Comparison of ENCODE assay signal across 18 cellular contexts in genomic region chr20:61797971-61798411, GRCh38.
DNase-seq lines count a peak whose midpoint lies in the region; ATAC-seq, FAIRE-seq and TF ChIP-seq lines count a peak whose summit lies in the region.
"Had no signal": no experiment of that assay in that cellular context is flagged by ENCODE, and none has a peak within 500 bp of the region (broad histone marks: within the 10 kb centered on the region; RNA-seq: fewer than 3 reads in every experiment).

No MANE protein-coding gene starts in this region.

- no peaks in the 10 kb centered on the region for H3K9me3 ChIP-seq in BLaER1
- no peaks in the 10 kb centered on the region for H3K9me3 ChIP-seq in BLaER1 treated with 17β-estradiol and CSF1 and Interleukin-3, amounts not matched to agents 10 nM and 100 nM (replicated peaks in 1 of 11)
- no peaks in the 10 kb centered on the region for H3K9me3 ChIP-seq in kidney (ENCODE audit: control insufficient read depth in 1 of 2, low read length in 2 of 2)
- no peaks in the 10 kb centered on the region for H3K9me3 ChIP-seq in osteoblast (ENCODE audit: low read depth, low read length)
- H3K9me3 ChIP-seq: HAP-1 had no signal

- FAIRE-seq in kidney (lab: Jason Lieb, UNC) = no peak
- FAIRE-seq: D721Med, GM12878, GM19239, H54 had no signal

- H3K79me2 ChIP-seq in osteoblast (ENCODE audit: insufficient read depth, low read length) (no peaks in the 10 kb centered on the region), mesendoderm (ENCODE audit: control insufficient read depth, insufficient read depth, low read length) (no peaks in the 10 kb centered on the region)

- H3K4me2 ChIP-seq in BLaER1 (peak overlapping the region; percentile 88), osteoblast (ENCODE audit: insufficient read depth, low read length) (no peak overlapping the region), mesendoderm (ENCODE audit: low read length) (no peak overlapping the region)
- H3K4me2 ChIP-seq in BLaER1 treated with 17β-estradiol and CSF1 and Interleukin-3, amounts not matched to agents 10 nM and 100 nM = peak overlapping the region in 9 of 11 experiments; percentile 29 to 97 (median 83); a peak in 16 of 22 replicates

- H2BK5ac ChIP-seq in mesendoderm (ENCODE audit: low read length) = no peak overlapping the region

- no CpG with 5 or more reads among the region's 25 CpGs for WGBS in mesendoderm (ENCODE audit: extremely low coverage, insufficient coverage, low lambda C conversion rate)

- H3K27me3 ChIP-seq in BLaER1 (peaks cover 25% of the 10 kb centered on the region), osteoblast (ENCODE audit: insufficient read depth, low read length) (peaks cover 6% of the 10 kb centered on the region), mesendoderm (ENCODE audit: insufficient read depth, low read length, poor library complexity) (no peaks in the 10 kb centered on the region)
- peaks cover 27 to 42% (median 35%) of the 10 kb centered on the region in 11 experiments for H3K27me3 ChIP-seq in BLaER1 treated with 17β-estradiol and CSF1 and Interleukin-3, amounts not matched to agents 10 nM and 100 nM

- intact Hi-C loops in kidney (cut with DNase I) = no loop called here

- no peak overlapping the region for H3K23ac ChIP-seq in mesendoderm (ENCODE audit: low read length)

- DNase-seq in kidney (peak; percentile 51), osteoblast (ENCODE audit: insufficient read length, low spot score, missing footprints) (peak; percentile 67), mesendoderm (no peak)
- DNase-seq: CD4-positive, alpha-beta T cell; CD8-positive, alpha-beta memory T cell; DMS 273 treated with DMSO at 0.1 percent for 48 hours; EL; GDM1; GOT3; HFFc6 had no signal

- H3K79me1 ChIP-seq in mesendoderm (ENCODE audit: low read length) = no peaks in the 10 kb centered on the region

- ATAC-seq in HG02852 (IDR thresholded peaks at IDR 0.05; ENCODE audit: unreplicated experiment) = no peak
- ATAC-seq: GM12878 had no signal

- no peak for TF ChIP-seq CTCF in kidney (IDR thresholded peaks at IDR 0.05; ENCODE audit: borderline replicate concordance, extremely low read depth, insufficient read depth)
- no peak for TF ChIP-seq CTCF in osteoblast (IDR thresholded peaks at IDR 0.05; ENCODE audit: extremely low read depth, low read depth, low read length)

- H3K4me1 ChIP-seq in BLaER1 (peaks cover 71% of the 10 kb centered on the region), kidney (ENCODE audit: control insufficient read depth in 1 of 2, insufficient read depth in 1 of 2, low read depth in 1 of 2, low read length in 2 of 2) (no peaks in the 10 kb centered on the region), osteoblast (ENCODE audit: insufficient read depth, low read length) (no peaks in the 10 kb centered on the region), mesendoderm (ENCODE audit: control insufficient read depth, low read depth, low read length) (peaks cover 2% of the 10 kb centered on the region)
- peaks cover 11 to 71% (median 63%) of the 10 kb centered on the region in 10 experiments; a peak in 18 of 20 replicates for H3K4me1 ChIP-seq in BLaER1 treated with 17β-estradiol and CSF1 and Interleukin-3, amounts not matched to agents 10 nM and 100 nM
- H3K4me1 ChIP-seq: HAP-1 had no signal

- H3K4me3 ChIP-seq in BLaER1 (no peak overlapping the region), kidney (ENCODE audit: low read length in 2 of 2) (no peak overlapping the region), osteoblast (ENCODE audit: insufficient read depth, low read length) (no peak overlapping the region), mesendoderm (ENCODE audit: low read length) (no peak overlapping the region)
- H3K4me3 ChIP-seq in BLaER1 treated with 17β-estradiol and CSF1 and Interleukin-3, amounts not matched to agents 10 nM and 100 nM = no peak overlapping the region
- H3K4me3 ChIP-seq: GM12878, HAP-1 had no signal

- H4K8ac ChIP-seq in mesendoderm (ENCODE audit: low read depth, low read length) = no peak overlapping the region

- peaks cover 50% of the 10 kb centered on the region for H4K20me1 ChIP-seq in BLaER1
- H4K20me1 ChIP-seq in BLaER1 treated with 17β-estradiol and CSF1 and Interleukin-3, amounts not matched to agents 10 nM and 100 nM = peaks cover 0 to 51% (median 22%) of the 10 kb centered on the region in 11 experiments; a peak in 16 of 22 replicates
- no peaks in the 10 kb centered on the region for H4K20me1 ChIP-seq in osteoblast (ENCODE audit: insufficient read depth, low read length)

- H3K9ac ChIP-seq in BLaER1 (no peak overlapping the region), kidney (ENCODE audit: low read length in 2 of 2) (no peak overlapping the region), mesendoderm (ENCODE audit: low read length) (no peak overlapping the region)
- peak overlapping the region in 5 of 11 experiments; percentile 7 to 40 (median 29); a peak in 5 of 22 replicates for H3K9ac ChIP-seq in BLaER1 treated with 17β-estradiol and CSF1 and Interleukin-3, amounts not matched to agents 10 nM and 100 nM

- no peak overlapping the region for H3K4ac ChIP-seq in mesendoderm (ENCODE audit: low read depth, low read length)

- no peak overlapping the region for H4K5ac ChIP-seq in mesendoderm (ENCODE audit: low read length)

- no peak overlapping the region for H3K18ac ChIP-seq in mesendoderm (ENCODE audit: low read length)

- H3K27ac ChIP-seq in BLaER1 (peak overlapping the region; percentile 37; the same call in 1 of the 2 replicates), kidney (ENCODE audit: low read depth in 2 of 2, low read length in 2 of 2) (no peak overlapping the region), osteoblast (ENCODE audit: low read depth, low read length) (no peak overlapping the region), mesendoderm (ENCODE audit: low read depth, low read length) (no peak overlapping the region)
- H3K27ac ChIP-seq in BLaER1 treated with 17β-estradiol and CSF1 and Interleukin-3, amounts not matched to agents 10 nM and 100 nM = peak overlapping the region in 7 of 11 experiments; percentile 38 to 77 (median 47); a peak in 11 of 22 replicates

- H2BK15ac ChIP-seq in mesendoderm (replicated peaks; ENCODE audit: low read depth) = no peak overlapping the region

- H3K56ac ChIP-seq in mesendoderm (ENCODE audit: low read length) = no peak overlapping the region

- no peak overlapping the region for H2BK120ac ChIP-seq in mesendoderm (ENCODE audit: low read depth, low read length)

- no peak overlapping the region for H2AK5ac ChIP-seq in mesendoderm (ENCODE audit: low read length)

- H2AFZ ChIP-seq in osteoblast (ENCODE audit: low read length) = no peak overlapping the region

- H3K36me3 ChIP-seq in BLaER1 (no peaks in the 10 kb centered on the region), kidney (ENCODE audit: control insufficient read depth in 1 of 2, insufficient read depth in 2 of 2, low read length in 2 of 2) (no peaks in the 10 kb centered on the region), osteoblast (ENCODE audit: insufficient read depth, low read length) (no peaks in the 10 kb centered on the region), mesendoderm (ENCODE audit: control insufficient read depth, insufficient read depth, low read length) (no peaks in the 10 kb centered on the region)
- H3K36me3 ChIP-seq in BLaER1 treated with 17β-estradiol and CSF1 and Interleukin-3, amounts not matched to agents 10 nM and 100 nM = no peaks in the 10 kb centered on the region
- H3K36me3 ChIP-seq: HAP-1 had no signal

Comparison
In these comparisons a context has a peak if more than half of its experiments do, and no peak if none do; other contexts are left out.
1. H3K27ac ChIP-seq: peak in BLaER1 (single experiment) and BLaER1 treated with 17β-estradiol and CSF1 and Interleukin-3, amounts not matched to agents 10 nM and 100 nM (7 of 11); none in kidney (0 of 2), osteoblast (single experiment) and mesendoderm (single experiment).
2. H3K4me2 ChIP-seq: peak in BLaER1 (single experiment) and BLaER1 treated with 17β-estradiol and CSF1 and Interleukin-3, amounts not matched to agents 10 nM and 100 nM (9 of 11); none in osteoblast (single experiment) and mesendoderm (single experiment).